In genomic region chr22:26658671-26659478, GRCh38 we compare ENCODE assay signal across 8 cellular contexts. TPM values are rescaled to one million over a fixed set of nuclear protein-coding genes. Genes with fewer than 3 reads are reported as not detected.
DNase-seq lines count a peak whose midpoint lies in the region; ATAC-seq and TF ChIP-seq lines count a peak whose summit lies in the region.

No MANE protein-coding gene starts in this region.

- ATAC-seq in HG02798 (IDR thresholded peaks at IDR 0.05; ENCODE audit: poor library complexity, unreplicated experiment), result peak; percentile 73
- peak; percentile 84 for ATAC-seq in WTC11
- ATAC-seq in left colon, result peak; percentile 58
- ATAC-seq in GM21528 (IDR thresholded peaks at IDR 0.05; ENCODE audit: low FRiP score, unreplicated experiment), result no peak

- peak overlapping the region; percentile 93 for H3K4me3 Mint-ChIP-seq in WTC11

- no peaks in the 10 kb centered on the region for H3K9me3 Mint-ChIP-seq in WTC11

- POLR2A ChIA-PET in WTC11 (lab: Charles Lee), result no interaction called here

- H3K4me3 ChIP-seq in cardiac fibroblast (replicated peaks in 1 of 2; ENCODE audit: low read depth in 2 of 2, low read length in 2 of 2), result peak overlapping the region; percentile 27 to 35

- H3K36me3 Mint-ChIP-seq in WTC11, result peaks cover 15% of the 10 kb centered on the region

- no peak for TF ChIP-seq CTCF in WTC11 (IDR thresholded peaks at IDR 0.05)
- no peak for TF ChIP-seq CTCF in cardiac fibroblast (IDR thresholded peaks at IDR 0.05; ENCODE audit: low read depth, low read length)

- H3K27ac Mint-ChIP-seq in WTC11, result peak overlapping the region; percentile 78

- peaks cover 16% of the 10 kb centered on the region for H3K27me3 Mint-ChIP-seq in WTC11 (ENCODE audit: low read depth)

- H3K4me1 Mint-ChIP-seq in WTC11, result peaks cover 29% of the 10 kb centered on the region

- intact Hi-C loops in left colon (cut with DNase I, micrococcal nuclease), result no loop called here

- CTCF ChIA-PET in WTC11 (lab: Charles Lee), result interaction anchor here (2.0 kb wide), 1 partner anchor 156 kb away, joined by 7 read pairs; no protein-coding TSS in a partner anchor

- DNase-seq in GDM1 (lab: John Stamatoyannopoulos, UW) (peak; percentile 48), NCI-H2227 (lab: John Stamatoyannopoulos, UW; ENCODE audit: unreplicated experiment) (peak; percentile 86), WTC11 (ENCODE audit: low spot score) (peak; percentile 86), cardiac fibroblast (ENCODE audit: low read depth in 2 of 2) (peak; percentile 79 to 93), left colon (peak; percentile 52 to 73)
- peak in 2 of 3 donors; percentile 46 to 65 for DNase-seq in stimulated activated CD4-positive, alpha-beta T cell treated with anti-CD3 and anti-CD28 coated beads, TNF-alpha, amount 100 ng/mL, for 1 hour (ENCODE audit: low read depth in 3 of 3, low spot score in 1 of 3)

TF ChIP-seq in WTC11, 78 proteins besides CTCF, POLR2A, EP300 and RAD21:
- TF ChIP-seq ETV6 (CRISPR knock-in tag; IDR thresholded peaks at IDR 0.05) (0 out of 2 replicates have a peak, but pooled peaks have one; percentile 27), USF1 (CRISPR knock-in tag; IDR thresholded peaks at IDR 0.05) (peak; percentile 84), USF2 (CRISPR knock-in tag; IDR thresholded peaks at IDR 0.05) (peak; percentile 88), ZNF423 (CRISPR knock-in tag; IDR thresholded peaks at IDR 0.05) (no peak), MAX (CRISPR knock-in tag; IDR thresholded peaks at IDR 0.05) (peak; percentile 87), FOXJ3 (CRISPR knock-in tag; IDR thresholded peaks at IDR 0.05; ENCODE audit: borderline replicate concordance) (no peak), ARID4B (CRISPR knock-in tag; IDR thresholded peaks at IDR 0.05; ENCODE audit: borderline replicate concordance) (no peak; the same call in 1 of the 2 replicates), E2F5 (CRISPR knock-in tag; IDR thresholded peaks at IDR 0.05) (peak; percentile 56; the same call in 1 of the 2 replicates), KAT7 (CRISPR knock-in tag; IDR thresholded peaks at IDR 0.05; ENCODE audit: borderline replicate concordance) (0 out of 2 replicates have a peak, but pooled peaks have one; percentile 28), FOXP4 (CRISPR knock-in tag; IDR thresholded peaks at IDR 0.05) (0 out of 2 replicates have a peak, but pooled peaks have one; percentile 40), FOXK1 (CRISPR knock-in tag; IDR thresholded peaks at IDR 0.05) (peak; percentile 93), NFE2L1 (CRISPR knock-in tag; IDR thresholded peaks at IDR 0.05) (peak; percentile 99), CREM (CRISPR knock-in tag; IDR thresholded peaks at IDR 0.05) (0 out of 2 replicates have a peak, but pooled peaks have one; percentile 9), ZNF263 (CRISPR knock-in tag; IDR thresholded peaks at IDR 0.05; ENCODE audit: low read depth) (peak; percentile 76; the same call in 1 of the 2 replicates), MYBL2 (CRISPR knock-in tag; IDR thresholded peaks at IDR 0.05) (peak; percentile 58; the same call in 1 of the 2 replicates)

RNA-seq across cellular contexts. Expression of gene MIAT, which starts 1.5 kb away (rescaled TPM):
- total RNA-seq in WTC11 (2021) (50.7 to 61.6 TPM (median 58.2 TPM) in 3 replicates), left colon (1 to 10 TPM; 2.2 to 2.9 TPM)

RNA-seq across cellular contexts. Expression of gene CRYBA4, which starts 37.1 kb away (rescaled TPM):
- total RNA-seq in WTC11 (2021) (0.53 to 1.1 TPM (median 0.81 TPM) in 3 replicates), left colon (not detected)

RNA-seq across cellular contexts. Expression of gene CRYBB1, which starts 41.0 kb away (rescaled TPM):
- 4.0 to 5.1 TPM (median 4.6 TPM) in 3 replicates for total RNA-seq in WTC11 (2021)
- under 1 TPM in 1 of 2 donors, not detected in 1; 0.36 TPM for total RNA-seq in left colon

Comparison
In these comparisons a context has a peak if more than half of its experiments do, and no peak if none do; other contexts are left out.
1. RNA of gene MIAT, which starts 1.5 kb away (total RNA-seq): 50.7 to 61.6 TPM in WTC11; 2.2 to 2.9 TPM in left colon; every median in the first group is over 10 times any median in the second.
2. Peak in every context shown above with its lines, with median percentiles within 50 percentile points of each other: DNase-seq.